Comparison of ENCODE assay signal across 8 cellular contexts in genomic region chr16:10022098-10022497, GRCh38.
"Had no signal": no experiment of that assay in that cellular context is flagged by ENCODE, and none has a peak within 500 bp of the region (broad histone marks: within the 10 kb centered on the region; RNA-seq: fewer than 3 reads in every experiment).

No MANE protein-coding gene starts in this region.

- H3K27ac ChIP-seq: HL-60 had no signal

- FAIRE-seq: HepG2, HTR-8/SVneo, K562 had no signal

- H3K4me3 ChIP-seq: K562 had no signal

- ATAC-seq: HepG2, K562 had no signal

- H3K9me3 Mint-ChIP-seq: IgD-negative memory B cell had no signal

- H3K4me1 Mint-ChIP-seq: IgD-negative memory B cell had no signal

- DNase-seq: IMR-90, KBM-7, KG1 had no signal

- H3K4me3 Mint-ChIP-seq: IgD-negative memory B cell had no signal

- H3K27ac Mint-ChIP-seq: IgD-negative memory B cell had no signal
